Comparison of ENCODE assay signal across 12 cellular contexts in genomic region chr7:150716939-150717338, GRCh38. TPM values are rescaled to one million over a fixed set of nuclear protein-coding genes. Genes with fewer than 3 reads are reported as not detected.
DNase-seq lines count a peak whose midpoint lies in the region; FAIRE-seq and TF ChIP-seq lines count a peak whose summit lies in the region.
"Had no signal": no experiment of that assay in that cellular context is flagged by ENCODE, and none has a peak within 500 bp of the region (broad histone marks: within the 10 kb centered on the region; RNA-seq: fewer than 3 reads in every experiment).

No MANE protein-coding gene starts in this region.

- peak overlapping the region; percentile 87 for H3K4me3 Mint-ChIP-seq in activated naive CD4-positive, alpha-beta T cell treated with anti-CD3 and anti-CD28 coated beads, Interleukin-2, amount 50 U/mL, for 24 hours
- peak overlapping the region; percentile 92 for H3K4me3 Mint-ChIP-seq in activated naive CD8-positive, alpha-beta T cell
- H3K4me3 Mint-ChIP-seq in nephron progenitor cell = no peak overlapping the region

- WGBS in thyroid gland, 2 donors = 66% methylated on average over 4 of the region's 4 CpGs

- peaks cover 32% of the 10 kb centered on the region for H3K36me3 Mint-ChIP-seq in activated naive CD4-positive, alpha-beta T cell treated with anti-CD3 and anti-CD28 coated beads, Interleukin-2, amount 50 U/mL, for 24 hours
- H3K36me3 Mint-ChIP-seq in activated naive CD8-positive, alpha-beta T cell = peaks cover 20% of the 10 kb centered on the region
- no peaks in the 10 kb centered on the region for H3K36me3 Mint-ChIP-seq in nephron progenitor cell (ENCODE audit: low read depth)

- no peak for TF ChIP-seq POLR2A in thyroid gland (IDR thresholded peaks at IDR 0.05)

- peak overlapping the region; percentile 52 to 53 (median 52) for H3K27ac ChIP-seq in thyroid gland
- H3K27ac ChIP-seq: epithelial cell of prostate, VCaP had no signal

- TF ChIP-seq CTCF in thyroid gland (IDR thresholded peaks at IDR 0.05) = no peak
- no peak for TF ChIP-seq CTCF in nephron progenitor cell (IDR thresholded peaks at IDR 0.05)

- H3K9me3 ChIP-seq in mononuclear cell (ENCODE audit: low read depth, low read length) = no peaks in the 10 kb centered on the region
- H3K9me3 ChIP-seq in thyroid gland = no peaks in the 10 kb centered on the region

- no peaks in the 10 kb centered on the region for H3K27me3 Mint-ChIP-seq in activated naive CD4-positive, alpha-beta T cell treated with anti-CD3 and anti-CD28 coated beads, Interleukin-2, amount 50 U/mL, for 24 hours
- H3K27me3 Mint-ChIP-seq in activated naive CD8-positive, alpha-beta T cell = no peaks in the 10 kb centered on the region
- peaks cover 10% of the 10 kb centered on the region for H3K27me3 Mint-ChIP-seq in nephron progenitor cell (ENCODE audit: low read depth, poor library complexity)

- FAIRE-seq in HTR-8/SVneo (lab: Jason Lieb, UNC) = no peak
- FAIRE-seq: G401.6 had no signal

- no peak for DNase-seq in activated naive CD4-positive, alpha-beta T cell treated with Interleukin-2 at 50 U/mL for 16 hours
- DNase-seq in thyroid gland (no peak), nephron progenitor cell (no peak), SKM-1 (lab: John Stamatoyannopoulos, UW; ENCODE audit: unreplicated experiment) (no peak), HTR-8/SVneo (ENCODE audit: insufficient read length, low spot score) (no peak)
- DNase-seq: NCI-H1694 had no signal

- peaks cover 58% of the 10 kb centered on the region for H3K4me1 ChIP-seq in mononuclear cell (ENCODE audit: insufficient read depth, low read length)
- peaks cover 0 to 7% of the 10 kb centered on the region in 2 donors for H3K4me1 ChIP-seq in thyroid gland

- peak overlapping the region; percentile 89 for H3K4me3 ChIP-seq in mononuclear cell (ENCODE audit: low read length)
- H3K4me3 ChIP-seq in thyroid gland (replicated peaks in 1 of 3) = peak overlapping the region in 1 of 3 donors; percentile 19

- H3K4me1 Mint-ChIP-seq in activated naive CD4-positive, alpha-beta T cell treated with anti-CD3 and anti-CD28 coated beads, Interleukin-2, amount 50 U/mL, for 24 hours = peaks cover 80% of the 10 kb centered on the region
- peaks cover 69% of the 10 kb centered on the region for H3K4me1 Mint-ChIP-seq in activated naive CD8-positive, alpha-beta T cell (ENCODE audit: low read depth)
- H3K4me1 Mint-ChIP-seq in nephron progenitor cell = peaks cover 16% of the 10 kb centered on the region

- H3K36me3 ChIP-seq in thyroid gland = no peaks in the 10 kb centered on the region

- H3K27me3 ChIP-seq in mononuclear cell (ENCODE audit: insufficient read depth, low read length) (no peaks in the 10 kb centered on the region), thyroid gland (no peaks in the 10 kb centered on the region)

- intact Hi-C loops in thyroid gland (cut with DNase I) = no loop called here

- peak overlapping the region; percentile 99 for H3K27ac Mint-ChIP-seq in activated naive CD4-positive, alpha-beta T cell treated with anti-CD3 and anti-CD28 coated beads, Interleukin-2, amount 50 U/mL, for 24 hours
- peak overlapping the region; percentile 95 for H3K27ac Mint-ChIP-seq in activated naive CD8-positive, alpha-beta T cell
- H3K27ac Mint-ChIP-seq in nephron progenitor cell = no peak overlapping the region

- peaks cover 11% of the 10 kb centered on the region for H3K9me3 Mint-ChIP-seq in activated naive CD4-positive, alpha-beta T cell treated with anti-CD3 and anti-CD28 coated beads, Interleukin-2, amount 50 U/mL, for 24 hours
- H3K9me3 Mint-ChIP-seq in activated naive CD8-positive, alpha-beta T cell (ENCODE audit: low read depth) = no peaks in the 10 kb centered on the region
- peaks cover 21% of the 10 kb centered on the region for H3K9me3 Mint-ChIP-seq in nephron progenitor cell

RNA-seq across cellular contexts. Expression of gene GIMAP1, which starts 0.5 kb away (rescaled TPM):
- total RNA-seq in mononuclear cell = 10.0 TPM
- total RNA-seq in thyroid gland = 10 to 100 TPM in 2 of 4 donors, 1 to 10 TPM in 2; 6.7 to 23.6 (median 9.6) TPM

RNA-seq across cellular contexts. Expression of gene GIMAP5, which starts 20.3 kb away (rescaled TPM):
- 102 TPM for total RNA-seq in mononuclear cell
- total RNA-seq in thyroid gland = 10 to 100 TPM; 25.3 to 80.6 (median 39.0) TPM

RNA-seq across cellular contexts. Expression of gene GIMAP2, which starts 31.4 kb away (rescaled TPM):
- 159 TPM for total RNA-seq in mononuclear cell
- 10 to 100 TPM in 2 of 4 donors, 1 to 10 TPM in 2; 6.7 to 32.4 (median 10.4) TPM for total RNA-seq in thyroid gland
